Comparison of ENCODE assay signal across 1 cellular context in the genomic region with DNA sequence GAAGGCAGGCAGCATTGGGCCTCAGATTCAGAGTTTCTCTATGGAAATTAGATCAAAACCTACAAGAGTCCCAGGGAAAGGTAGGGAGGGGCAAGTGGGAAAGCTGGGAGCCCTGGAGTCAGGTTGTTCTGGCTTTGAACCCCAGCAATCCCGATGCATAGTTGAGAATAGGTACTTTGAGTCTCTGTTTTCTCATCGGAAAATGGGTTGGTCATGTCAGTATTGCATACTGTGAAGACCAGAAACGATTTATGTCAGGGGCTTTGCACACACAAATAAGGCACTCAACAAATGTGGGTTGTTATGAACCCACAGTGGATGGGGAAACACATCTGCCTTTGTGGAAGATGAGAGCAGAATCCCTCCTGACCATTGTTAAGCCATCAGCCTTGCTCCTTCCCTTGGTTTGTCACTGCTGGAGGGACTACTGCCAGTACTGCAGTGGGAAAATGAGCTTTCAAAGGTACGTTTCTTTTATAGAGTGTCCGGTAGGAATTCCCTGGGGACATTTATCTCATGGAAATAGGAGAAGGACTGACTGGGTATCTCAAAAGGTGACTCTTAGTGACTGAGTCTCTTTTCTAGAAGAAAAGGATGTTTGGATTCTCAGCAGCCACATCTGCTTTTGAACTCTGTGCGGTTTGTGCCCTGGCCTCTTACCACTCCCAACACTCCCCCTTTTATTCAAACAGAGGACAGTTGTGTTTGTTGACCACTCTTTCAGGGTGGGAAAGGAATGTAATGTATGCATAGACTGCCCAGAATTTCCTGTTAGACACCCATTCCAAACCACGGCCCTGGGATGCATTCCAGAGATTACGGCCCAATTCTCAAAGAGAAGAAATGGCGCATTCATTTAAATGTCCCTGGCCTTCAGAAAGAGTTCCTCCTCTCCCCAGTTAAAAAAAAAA.
TF ChIP-seq lines count a peak whose summit lies in the region.

No MANE protein-coding gene starts in this region.

TF ChIP-seq in HepG2, 621 proteins besides CTCF, POLR2A, EP300 and RAD21 (continued from another document and continues in another):
- TF ChIP-seq, protein P1, sequence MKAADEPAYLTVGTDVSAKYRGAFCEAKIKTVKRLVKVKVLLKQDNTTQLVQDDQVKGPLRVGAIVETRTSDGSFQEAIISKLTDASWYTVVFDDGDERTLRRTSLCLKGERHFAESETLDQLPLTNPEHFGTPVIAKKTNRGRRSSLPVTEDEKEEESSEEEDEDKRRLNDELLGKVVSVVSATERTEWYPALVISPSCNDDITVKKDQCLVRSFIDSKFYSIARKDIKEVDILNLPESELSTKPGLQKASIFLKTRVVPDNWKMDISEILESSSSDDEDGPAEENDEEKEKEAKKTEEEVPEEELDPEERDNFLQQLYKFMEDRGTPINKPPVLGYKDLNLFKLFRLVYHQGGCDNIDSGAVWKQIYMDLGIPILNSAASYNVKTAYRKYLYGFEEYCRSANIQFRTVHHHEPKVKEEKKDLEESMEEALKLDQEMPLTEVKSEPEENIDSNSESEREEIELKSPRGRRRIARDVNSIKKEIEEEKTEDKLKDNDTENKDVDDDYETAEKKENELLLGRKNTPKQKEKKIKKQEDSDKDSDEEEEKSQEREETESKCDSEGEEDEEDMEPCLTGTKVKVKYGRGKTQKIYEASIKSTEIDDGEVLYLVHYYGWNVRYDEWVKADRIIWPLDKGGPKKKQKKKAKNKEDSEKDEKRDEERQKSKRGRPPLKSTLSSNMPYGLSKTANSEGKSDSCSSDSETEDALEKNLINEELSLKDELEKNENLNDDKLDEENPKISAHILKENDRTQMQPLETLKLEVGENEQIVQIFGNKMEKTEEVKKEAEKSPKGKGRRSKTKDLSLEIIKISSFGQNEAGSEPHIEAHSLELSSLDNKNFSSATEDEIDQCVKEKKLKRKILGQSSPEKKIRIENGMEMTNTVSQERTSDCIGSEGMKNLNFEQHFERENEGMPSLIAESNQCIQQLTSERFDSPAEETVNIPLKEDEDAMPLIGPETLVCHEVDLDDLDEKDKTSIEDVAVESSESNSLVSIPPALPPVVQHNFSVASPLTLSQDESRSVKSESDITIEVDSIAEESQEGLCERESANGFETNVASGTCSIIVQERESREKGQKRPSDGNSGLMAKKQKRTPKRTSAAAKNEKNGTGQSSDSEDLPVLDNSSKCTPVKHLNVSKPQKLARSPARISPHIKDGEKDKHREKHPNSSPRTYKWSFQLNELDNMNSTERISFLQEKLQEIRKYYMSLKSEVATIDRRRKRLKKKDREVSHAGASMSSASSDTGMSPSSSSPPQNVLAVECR (CRISPR knock-in tag; IDR thresholded peaks at IDR 0.05; ENCODE audit: borderline replicate concordance): no peak; the same call in 1 of the 2 replicates
- TF ChIP-seq, protein P2, sequence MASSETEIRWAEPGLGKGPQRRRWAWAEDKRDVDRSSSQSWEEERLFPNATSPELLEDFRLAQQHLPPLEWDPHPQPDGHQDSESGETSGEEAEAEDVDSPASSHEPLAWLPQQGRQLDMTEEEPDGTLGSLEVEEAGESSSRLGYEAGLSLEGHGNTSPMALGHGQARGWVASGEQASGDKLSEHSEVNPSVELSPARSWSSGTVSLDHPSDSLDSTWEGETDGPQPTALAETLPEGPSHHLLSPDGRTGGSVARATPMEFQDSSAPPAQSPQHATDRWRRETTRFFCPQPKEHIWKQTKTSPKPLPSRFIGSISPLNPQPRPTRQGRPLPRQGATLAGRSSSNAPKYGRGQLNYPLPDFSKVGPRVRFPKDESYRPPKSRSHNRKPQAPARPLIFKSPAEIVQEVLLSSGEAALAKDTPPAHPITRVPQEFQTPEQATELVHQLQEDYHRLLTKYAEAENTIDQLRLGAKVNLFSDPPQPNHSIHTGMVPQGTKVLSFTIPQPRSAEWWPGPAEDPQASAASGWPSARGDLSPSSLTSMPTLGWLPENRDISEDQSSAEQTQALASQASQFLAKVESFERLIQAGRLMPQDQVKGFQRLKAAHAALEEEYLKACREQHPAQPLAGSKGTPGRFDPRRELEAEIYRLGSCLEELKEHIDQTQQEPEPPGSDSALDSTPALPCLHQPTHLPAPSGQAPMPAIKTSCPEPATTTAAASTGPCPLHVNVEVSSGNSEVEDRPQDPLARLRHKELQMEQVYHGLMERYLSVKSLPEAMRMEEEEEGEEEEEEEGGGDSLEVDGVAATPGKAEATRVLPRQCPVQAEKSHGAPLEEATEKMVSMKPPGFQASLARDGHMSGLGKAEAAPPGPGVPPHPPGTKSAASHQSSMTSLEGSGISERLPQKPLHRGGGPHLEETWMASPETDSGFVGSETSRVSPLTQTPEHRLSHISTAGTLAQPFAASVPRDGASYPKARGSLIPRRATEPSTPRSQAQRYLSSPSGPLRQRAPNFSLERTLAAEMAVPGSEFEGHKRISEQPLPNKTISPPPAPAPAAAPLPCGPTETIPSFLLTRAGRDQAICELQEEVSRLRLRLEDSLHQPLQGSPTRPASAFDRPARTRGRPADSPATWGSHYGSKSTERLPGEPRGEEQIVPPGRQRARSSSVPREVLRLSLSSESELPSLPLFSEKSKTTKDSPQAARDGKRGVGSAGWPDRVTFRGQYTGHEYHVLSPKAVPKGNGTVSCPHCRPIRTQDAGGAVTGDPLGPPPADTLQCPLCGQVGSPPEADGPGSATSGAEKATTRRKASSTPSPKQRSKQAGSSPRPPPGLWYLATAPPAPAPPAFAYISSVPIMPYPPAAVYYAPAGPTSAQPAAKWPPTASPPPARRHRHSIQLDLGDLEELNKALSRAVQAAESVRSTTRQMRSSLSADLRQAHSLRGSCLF (CRISPR knock-in tag; IDR thresholded peaks at IDR 0.05; ENCODE audit: borderline replicate concordance): no peak
- no peak for TF ChIP-seq ZNF589 (CRISPR knock-in tag; conservative IDR thresholded peaks at IDR 0.05)
- TF ChIP-seq, protein P3, sequence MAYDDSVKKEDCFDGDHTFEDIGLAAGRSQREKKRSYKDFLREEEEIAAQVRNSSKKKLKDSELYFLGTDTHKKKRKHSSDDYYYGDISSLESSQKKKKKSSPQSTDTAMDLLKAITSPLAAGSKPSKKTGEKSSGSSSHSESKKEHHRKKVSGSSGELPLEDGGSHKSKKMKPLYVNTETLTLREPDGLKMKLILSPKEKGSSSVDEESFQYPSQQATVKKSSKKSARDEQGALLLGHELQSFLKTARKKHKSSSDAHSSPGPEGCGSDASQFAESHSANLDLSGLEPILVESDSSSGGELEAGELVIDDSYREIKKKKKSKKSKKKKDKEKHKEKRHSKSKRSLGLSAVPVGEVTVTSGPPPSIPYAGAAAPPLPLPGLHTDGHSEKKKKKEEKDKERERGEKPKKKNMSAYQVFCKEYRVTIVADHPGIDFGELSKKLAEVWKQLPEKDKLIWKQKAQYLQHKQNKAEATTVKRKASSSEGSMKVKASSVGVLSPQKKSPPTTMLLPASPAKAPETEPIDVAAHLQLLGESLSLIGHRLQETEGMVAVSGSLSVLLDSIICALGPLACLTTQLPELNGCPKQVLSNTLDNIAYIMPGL (CRISPR knock-in tag; IDR thresholded peaks at IDR 0.05; ENCODE audit: borderline replicate concordance in 1 of 2, low read depth in 1 of 2): 0 out of 4 replicates have a peak, but pooled peaks of 1 of the 2 experiments have one; percentile 3
- peak; percentile 51 for TF ChIP-seq POLR2G (IDR thresholded peaks at IDR 0.05; ENCODE audit: low read depth, low read length)
- TF ChIP-seq ADNP (CRISPR knock-in tag; IDR thresholded peaks at IDR 0.05): no peak
- no peak for TF ChIP-seq JUND (CRISPR knock-in tag; IDR thresholded peaks at IDR 0.05)
- TF ChIP-seq, protein P4, sequence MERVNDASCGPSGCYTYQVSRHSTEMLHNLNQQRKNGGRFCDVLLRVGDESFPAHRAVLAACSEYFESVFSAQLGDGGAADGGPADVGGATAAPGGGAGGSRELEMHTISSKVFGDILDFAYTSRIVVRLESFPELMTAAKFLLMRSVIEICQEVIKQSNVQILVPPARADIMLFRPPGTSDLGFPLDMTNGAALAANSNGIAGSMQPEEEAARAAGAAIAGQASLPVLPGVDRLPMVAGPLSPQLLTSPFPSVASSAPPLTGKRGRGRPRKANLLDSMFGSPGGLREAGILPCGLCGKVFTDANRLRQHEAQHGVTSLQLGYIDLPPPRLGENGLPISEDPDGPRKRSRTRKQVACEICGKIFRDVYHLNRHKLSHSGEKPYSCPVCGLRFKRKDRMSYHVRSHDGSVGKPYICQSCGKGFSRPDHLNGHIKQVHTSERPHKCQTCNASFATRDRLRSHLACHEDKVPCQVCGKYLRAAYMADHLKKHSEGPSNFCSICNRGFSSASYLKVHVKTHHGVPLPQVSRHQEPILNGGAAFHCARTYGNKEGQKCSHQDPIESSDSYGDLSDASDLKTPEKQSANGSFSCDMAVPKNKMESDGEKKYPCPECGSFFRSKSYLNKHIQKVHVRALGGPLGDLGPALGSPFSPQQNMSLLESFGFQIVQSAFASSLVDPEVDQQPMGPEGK (CRISPR knock-in tag; IDR thresholded peaks at IDR 0.05): peak; percentile 61
- TF ChIP-seq NR2F1 (CRISPR knock-in tag; IDR thresholded peaks at IDR 0.05): no peak
- peak; percentile 45 for TF ChIP-seq FOSL2 (CRISPR knock-in tag; IDR thresholded peaks at IDR 0.05)
- TF ChIP-seq ZNF746 (CRISPR knock-in tag; IDR thresholded peaks at IDR 0.05): peak; percentile 66; the same call in 1 of the 2 replicates
- TF ChIP-seq ZNF629 (CRISPR knock-in tag; conservative IDR thresholded peaks at IDR 0.05): peak; percentile 90
- TF ChIP-seq ZNF383 (CRISPR knock-in tag; IDR thresholded peaks at IDR 0.05; ENCODE audit: borderline replicate concordance): no peak
- TF ChIP-seq, protein P5, sequence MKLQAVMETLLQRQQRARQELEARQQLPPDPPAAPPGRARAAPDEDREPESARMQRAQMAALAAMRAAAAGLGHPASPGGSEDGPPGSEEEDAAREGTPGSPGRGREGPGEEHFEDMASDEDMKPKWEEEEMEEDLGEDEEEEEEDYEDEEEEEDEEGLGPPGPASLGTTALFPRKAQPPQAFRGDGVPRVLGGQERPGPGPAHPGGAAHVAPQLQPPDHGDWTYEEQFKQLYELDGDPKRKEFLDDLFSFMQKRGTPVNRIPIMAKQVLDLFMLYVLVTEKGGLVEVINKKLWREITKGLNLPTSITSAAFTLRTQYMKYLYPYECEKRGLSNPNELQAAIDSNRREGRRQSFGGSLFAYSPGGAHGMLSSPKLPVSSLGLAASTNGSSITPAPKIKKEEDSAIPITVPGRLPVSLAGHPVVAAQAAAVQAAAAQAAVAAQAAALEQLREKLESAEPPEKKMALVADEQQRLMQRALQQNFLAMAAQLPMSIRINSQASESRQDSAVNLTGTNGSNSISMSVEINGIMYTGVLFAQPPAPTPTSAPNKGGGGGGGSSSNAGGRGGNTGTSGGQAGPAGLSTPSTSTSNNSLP (IDR thresholded peaks at IDR 0.05; ENCODE audit: low read depth, low read length): peak; percentile 46; the same call in 1 of the 2 replicates
- TF ChIP-seq ZNF451 (CRISPR knock-in tag; IDR thresholded peaks at IDR 0.05): no peak
- TF ChIP-seq, protein P6, sequence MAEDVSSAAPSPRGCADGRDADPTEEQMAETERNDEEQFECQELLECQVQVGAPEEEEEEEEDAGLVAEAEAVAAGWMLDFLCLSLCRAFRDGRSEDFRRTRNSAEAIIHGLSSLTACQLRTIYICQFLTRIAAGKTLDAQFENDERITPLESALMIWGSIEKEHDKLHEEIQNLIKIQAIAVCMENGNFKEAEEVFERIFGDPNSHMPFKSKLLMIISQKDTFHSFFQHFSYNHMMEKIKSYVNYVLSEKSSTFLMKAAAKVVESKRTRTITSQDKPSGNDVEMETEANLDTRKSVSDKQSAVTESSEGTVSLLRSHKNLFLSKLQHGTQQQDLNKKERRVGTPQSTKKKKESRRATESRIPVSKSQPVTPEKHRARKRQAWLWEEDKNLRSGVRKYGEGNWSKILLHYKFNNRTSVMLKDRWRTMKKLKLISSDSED (CRISPR knock-in tag; IDR thresholded peaks at IDR 0.05): no peak
- peak; percentile 96 for TF ChIP-seq GZF1 (CRISPR knock-in tag; IDR thresholded peaks at IDR 0.05)
- TF ChIP-seq, protein P7, sequence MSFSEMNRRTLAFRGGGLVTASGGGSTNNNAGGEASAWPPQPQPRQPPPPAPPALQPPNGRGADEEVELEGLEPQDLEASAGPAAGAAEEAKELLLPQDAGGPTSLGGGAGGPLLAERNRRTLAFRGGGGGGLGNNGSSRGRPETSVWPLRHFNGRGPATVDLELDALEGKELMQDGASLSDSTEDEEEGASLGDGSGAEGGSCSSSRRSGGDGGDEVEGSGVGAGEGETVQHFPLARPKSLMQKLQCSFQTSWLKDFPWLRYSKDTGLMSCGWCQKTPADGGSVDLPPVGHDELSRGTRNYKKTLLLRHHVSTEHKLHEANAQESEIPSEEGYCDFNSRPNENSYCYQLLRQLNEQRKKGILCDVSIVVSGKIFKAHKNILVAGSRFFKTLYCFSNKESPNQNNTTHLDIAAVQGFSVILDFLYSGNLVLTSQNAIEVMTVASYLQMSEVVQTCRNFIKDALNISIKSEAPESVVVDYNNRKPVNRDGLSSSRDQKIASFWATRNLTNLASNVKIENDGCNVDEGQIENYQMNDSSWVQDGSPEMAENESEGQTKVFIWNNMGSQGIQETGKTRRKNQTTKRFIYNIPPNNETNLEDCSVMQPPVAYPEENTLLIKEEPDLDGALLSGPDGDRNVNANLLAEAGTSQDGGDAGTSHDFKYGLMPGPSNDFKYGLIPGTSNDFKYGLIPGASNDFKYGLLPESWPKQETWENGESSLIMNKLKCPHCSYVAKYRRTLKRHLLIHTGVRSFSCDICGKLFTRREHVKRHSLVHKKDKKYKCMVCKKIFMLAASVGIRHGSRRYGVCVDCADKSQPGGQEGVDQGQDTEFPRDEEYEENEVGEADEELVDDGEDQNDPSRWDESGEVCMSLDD (CRISPR knock-in tag; IDR thresholded peaks at IDR 0.05; ENCODE audit: borderline replicate concordance): no peak
- no peak for TF ChIP-seq ZNF761 (CRISPR knock-in tag; conservative IDR thresholded peaks at IDR 0.05)
- TF ChIP-seq ZNF850 (CRISPR knock-in tag; conservative IDR thresholded peaks at IDR 0.05): no peak
- no peak for TF ChIP-seq FOSL1 (CRISPR knock-in tag; IDR thresholded peaks at IDR 0.05; ENCODE audit: borderline replicate concordance)
- TF ChIP-seq SMARCE1 (IDR thresholded peaks at IDR 0.05; ENCODE audit: borderline replicate concordance): no peak
- TF ChIP-seq, protein P8, sequence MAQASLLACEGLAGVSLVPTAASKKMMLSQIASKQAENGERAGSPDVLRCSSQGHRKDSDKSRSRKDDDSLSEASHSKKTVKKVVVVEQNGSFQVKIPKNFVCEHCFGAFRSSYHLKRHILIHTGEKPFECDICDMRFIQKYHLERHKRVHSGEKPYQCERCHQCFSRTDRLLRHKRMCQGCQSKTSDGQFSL (CRISPR knock-in tag; IDR thresholded peaks at IDR 0.05): no peak
- TF ChIP-seq, protein P9, sequence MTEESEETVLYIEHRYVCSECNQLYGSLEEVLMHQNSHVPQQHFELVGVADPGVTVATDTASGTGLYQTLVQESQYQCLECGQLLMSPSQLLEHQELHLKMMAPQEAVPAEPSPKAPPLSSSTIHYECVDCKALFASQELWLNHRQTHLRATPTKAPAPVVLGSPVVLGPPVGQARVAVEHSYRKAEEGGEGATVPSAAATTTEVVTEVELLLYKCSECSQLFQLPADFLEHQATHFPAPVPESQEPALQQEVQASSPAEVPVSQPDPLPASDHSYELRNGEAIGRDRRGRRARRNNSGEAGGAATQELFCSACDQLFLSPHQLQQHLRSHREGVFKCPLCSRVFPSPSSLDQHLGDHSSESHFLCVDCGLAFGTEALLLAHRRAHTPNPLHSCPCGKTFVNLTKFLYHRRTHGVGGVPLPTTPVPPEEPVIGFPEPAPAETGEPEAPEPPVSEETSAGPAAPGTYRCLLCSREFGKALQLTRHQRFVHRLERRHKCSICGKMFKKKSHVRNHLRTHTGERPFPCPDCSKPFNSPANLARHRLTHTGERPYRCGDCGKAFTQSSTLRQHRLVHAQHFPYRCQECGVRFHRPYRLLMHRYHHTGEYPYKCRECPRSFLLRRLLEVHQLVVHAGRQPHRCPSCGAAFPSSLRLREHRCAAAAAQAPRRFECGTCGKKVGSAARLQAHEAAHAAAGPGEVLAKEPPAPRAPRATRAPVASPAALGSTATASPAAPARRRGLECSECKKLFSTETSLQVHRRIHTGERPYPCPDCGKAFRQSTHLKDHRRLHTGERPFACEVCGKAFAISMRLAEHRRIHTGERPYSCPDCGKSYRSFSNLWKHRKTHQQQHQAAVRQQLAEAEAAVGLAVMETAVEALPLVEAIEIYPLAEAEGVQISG (CRISPR knock-in tag; IDR thresholded peaks at IDR 0.05): peak; percentile 50; the same call in 1 of the 2 replicates
- TF ChIP-seq ZFP62 (CRISPR knock-in tag; IDR thresholded peaks at IDR 0.05): no peak
- TF ChIP-seq TBL1XR1 (IDR thresholded peaks at IDR 0.05; ENCODE audit: borderline replicate concordance, low read length, partially characterized antibody): no peak
